Comparison of ENCODE assay signal across 25 cellular contexts in the genomic region with DNA sequence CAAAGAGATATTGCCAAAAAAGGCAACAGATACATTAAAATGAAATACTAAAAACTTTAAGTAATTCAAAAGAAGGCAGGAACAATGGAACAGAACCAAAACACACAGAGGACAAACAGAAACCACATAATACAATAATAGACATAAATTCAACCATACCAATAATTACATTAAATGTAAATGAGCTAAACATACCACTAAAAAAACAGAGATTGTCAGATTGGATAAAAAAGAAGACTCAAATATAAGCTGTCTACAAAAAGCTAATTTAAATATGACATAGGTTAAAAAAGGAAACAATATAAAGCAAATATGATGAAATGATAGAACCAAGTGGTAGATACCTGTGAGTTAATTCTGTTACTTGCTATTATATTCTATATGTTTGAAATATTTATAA. TPM values are rescaled to one million over a fixed set of nuclear protein-coding genes. Genes with fewer than 3 reads are reported as not detected.
A peak's percentile ranks its signal among the peaks of the same experiment; 100 is the strongest.
DNase-seq lines count a peak whose midpoint lies in the region; ATAC-seq and FAIRE-seq lines count a peak whose summit lies in the region.
"Had no signal": no experiment of that assay in that cellular context is flagged by ENCODE, and none has a peak within 500 bp of the region (broad histone marks: within the 10 kb centered on the region; RNA-seq: fewer than 3 reads in every experiment).

No MANE protein-coding gene starts in this region.

- no peak for DNase-seq in activated T-cell treated with anti-CD3 and anti-CD28 coated beads, Interleukin-2, amount 50 U/mL, for 72 hours
- DNase-seq in activated T-cell treated with anti-CD3 and anti-CD28 coated beads, Interleukin-2, amount 50 U/mL, for 48 hours = no peak
- DNase-seq in central memory CD8-positive, alpha-beta T cell (ENCODE audit: low spot score in 2 of 2) = no peak
- DNase-seq in small intestine (no peak), NCI-H2029 (lab: John Stamatoyannopoulos, UW) (no peak), COR-L47 (lab: John Stamatoyannopoulos, UW) (no peak), NCI-H69 (lab: John Stamatoyannopoulos, UW) (no peak)
- DNase-seq: ACHN; AML-193; BE2C; Calu3; CD4-positive, alpha-beta T cell; CD8-positive, alpha-beta memory T cell; DMS53; DMS79 treated with DMSO at 0.1 percent for 48 hours; H9; HFFc6 had no signal

- H3K4me1 Mint-ChIP-seq in activated T-cell treated with anti-CD3 and anti-CD28 coated beads, Interleukin-2, amount 50 U/mL, for 72 hours (ENCODE audit: low read depth) = peaks cover 32% of the 10 kb centered on the region
- H3K4me1 Mint-ChIP-seq in central memory CD8-positive, alpha-beta T cell = peaks cover 44% of the 10 kb centered on the region
- H3K4me1 Mint-ChIP-seq: GM23338, H9 had no signal

- no peaks in the 10 kb centered on the region for H3K27me3 ChIP-seq in small intestine (ENCODE audit: control insufficient read depth in 2 of 2, insufficient read depth in 2 of 2, low read length in 2 of 2)
- H3K27me3 ChIP-seq: BLaER1 treated with 17β-estradiol and CSF1 and Interleukin-3, amounts not matched to agents 10 nM and 100 nM had no signal

- FAIRE-seq in small intestine (lab: Jason Lieb, UNC) = peak; percentile 49
- FAIRE-seq: A549, GM12878, GM19239 had no signal

- ATAC-seq in activated T-cell treated with anti-CD3 and anti-CD28 coated beads, Interleukin-2, amount 50 U/mL, for 72 hours (replicated peaks in 1 of 2) = no peak
- no peak for ATAC-seq in central memory CD8-positive, alpha-beta T cell (replicated peaks; ENCODE audit: extremely low read depth, poor library complexity, severe bottlenecking)
- ATAC-seq: A549, GM12878, GM23338, HCT116 had no signal

- H3K9me3 Mint-ChIP-seq in activated T-cell treated with anti-CD3 and anti-CD28 coated beads, Interleukin-2, amount 50 U/mL, for 72 hours = peaks cover 10 to 12% of the 10 kb centered on the region in 2 donors
- H3K9me3 Mint-ChIP-seq in central memory CD8-positive, alpha-beta T cell = no peaks in the 10 kb centered on the region

- no peaks in the 10 kb centered on the region for H3K9me3 ChIP-seq in small intestine (ENCODE audit: control insufficient read depth, low read depth)
- H3K9me3 ChIP-seq: BE2C had no signal

- no peak overlapping the region for H3K27ac ChIP-seq in small intestine (ENCODE audit: low read depth in 1 of 2, low read length in 1 of 2)
- H3K27ac ChIP-seq: 22Rv1; A549; BLaER1 treated with 17β-estradiol and CSF1 and Interleukin-3, amounts not matched to agents 10 nM and 100 nM had no signal

- no peak overlapping the region for H3K4me3 Mint-ChIP-seq in activated T-cell treated with anti-CD3 and anti-CD28 coated beads, Interleukin-2, amount 50 U/mL, for 72 hours
- no peak overlapping the region for H3K4me3 Mint-ChIP-seq in central memory CD8-positive, alpha-beta T cell
- H3K4me3 Mint-ChIP-seq: CD14-positive monocyte; CD4-positive, alpha-beta T cell; CD8-positive, alpha-beta memory T cell; GM23338; H9; HFFc6 had no signal

- H3K27ac Mint-ChIP-seq in activated T-cell treated with anti-CD3 and anti-CD28 coated beads, Interleukin-2, amount 50 U/mL, for 72 hours = peak overlapping the region; percentile 86
- H3K27ac Mint-ChIP-seq in central memory CD8-positive, alpha-beta T cell (ENCODE audit: low read depth) = peak overlapping the region; percentile 74
- H3K27ac Mint-ChIP-seq: CD14-positive monocyte; CD4-positive, alpha-beta T cell; GM23338; H9; HFFc6 had no signal

- peaks cover 24 to 41% of the 10 kb centered on the region in 2 donors for H3K36me3 Mint-ChIP-seq in activated T-cell treated with anti-CD3 and anti-CD28 coated beads, Interleukin-2, amount 50 U/mL, for 72 hours (ENCODE audit: insufficient read depth in 2 of 2)
- peaks cover 6% of the 10 kb centered on the region for H3K36me3 Mint-ChIP-seq in central memory CD8-positive, alpha-beta T cell (ENCODE audit: insufficient read depth)

- no peaks in the 10 kb centered on the region for H3K27me3 Mint-ChIP-seq in activated T-cell treated with anti-CD3 and anti-CD28 coated beads, Interleukin-2, amount 50 U/mL, for 72 hours (ENCODE audit: low read depth)
- H3K27me3 Mint-ChIP-seq in central memory CD8-positive, alpha-beta T cell = no peaks in the 10 kb centered on the region
- H3K27me3 Mint-ChIP-seq: CD4-positive, alpha-beta T cell; CD8-positive, alpha-beta memory T cell had no signal

- H3K36me3 ChIP-seq in small intestine (ENCODE audit: control insufficient read depth in 2 of 2, insufficient read depth in 2 of 2, low read length in 2 of 2) = peaks cover 0 to 3% of the 10 kb centered on the region in 2 donors
- H3K36me3 ChIP-seq: BE2C; BLaER1 treated with 17β-estradiol and CSF1 and Interleukin-3, amounts not matched to agents 10 nM and 100 nM had no signal

- H3K4me1 ChIP-seq in small intestine (ENCODE audit: control insufficient read depth in 2 of 2, insufficient read depth in 1 of 2, low read depth in 1 of 2, low read length in 1 of 2) = no peaks in the 10 kb centered on the region
- H3K4me1 ChIP-seq: A549, BE2C had no signal

- no peak overlapping the region for H3K4me3 ChIP-seq in small intestine (ENCODE audit: low read depth in 1 of 2, low read length in 2 of 2)
- H3K4me3 ChIP-seq: A549, GM12878, GM23338 had no signal

RNA-seq across cellular contexts. Expression of gene ATP5PO, which starts 44.1 kb away (rescaled TPM):
- 100 to 1,000 TPM; 217 to 230 TPM for total RNA-seq in activated T-cell treated with anti-CD3 and anti-CD28 coated beads, Interleukin-2, amount 50 U/mL, for 72 hours
- 100 to 1,000 TPM; 458 to 904 (median 722) TPM for polyA plus RNA-seq in small intestine
